ENCODE assay signal across 37 cellular contexts in genomic region chr16:7284780-7285179, GRCh38. TPM values are rescaled to one million over a fixed set of nuclear protein-coding genes. Genes with fewer than 3 reads are reported as not detected.
"Had no signal": no experiment of that assay in that cellular context is flagged by ENCODE, and none has a peak within 500 bp of the region (broad histone marks: within the 10 kb centered on the region; RNA-seq: fewer than 3 reads in every experiment).

No MANE protein-coding gene starts in this region.

- H3K27me3 ChIP-seq: MG63 had no signal

- DNase-seq: Karpas-422, Kasumi-1, KBM-7, KG1, MG63, MM.1S, MV-4-11, NCI-H1048, NCI-H1092, NCI-H1092 treated with DMSO at 0.1 percent for 48 hours, NCI-H1105, NCI-H1105 treated with DMSO at 0.1 percent for 48 hours, NCI-H1417, NCI-H1417 treated with DMSO at 0.1 percent for 48 hours, NCI-H1436, NCI-H1436 treated with DMSO at 0.1 percent for 48 hours, NCI-H146, NCI-H1694, NCI-H1694 treated with DMSO at 0.1 percent for 48 hours, NCI-H187, NCI-H187 treated with DMSO at 0.1 percent for 48 hours, NCI-H1930, NCI-H2029, NCI-H2029 treated with DMSO at 0.1 percent for 48 hours, NCI-H2081, NCI-H2081 treated with DMSO at 0.1 percent for 48 hours, NCI-H2107, NCI-H2171, NCI-H2171 treated with DMSO at 0.1 percent for 48 hours, NCI-H2227 treated with DMSO at 0.1 percent for 48 hours, NCI-H226, NCI-H345, NCI-H446, NCI-H446 treated with DMSO at 0.1 percent for 48 hours had no signal

- H3K27ac ChIP-seq: KMS-11 had no signal

- H3K36me3 ChIP-seq: MG63 had no signal

- H3K4me3 ChIP-seq: MG63 had no signal

- H3K9me3 ChIP-seq: MG63 had no signal

RNA-seq across cellular contexts. Expression of gene RBFOX1, which starts 47.9 kb away (rescaled TPM):
- total RNA-seq: MCF 10A, NCI-H460 had no signal
